In the genomic region with DNA sequence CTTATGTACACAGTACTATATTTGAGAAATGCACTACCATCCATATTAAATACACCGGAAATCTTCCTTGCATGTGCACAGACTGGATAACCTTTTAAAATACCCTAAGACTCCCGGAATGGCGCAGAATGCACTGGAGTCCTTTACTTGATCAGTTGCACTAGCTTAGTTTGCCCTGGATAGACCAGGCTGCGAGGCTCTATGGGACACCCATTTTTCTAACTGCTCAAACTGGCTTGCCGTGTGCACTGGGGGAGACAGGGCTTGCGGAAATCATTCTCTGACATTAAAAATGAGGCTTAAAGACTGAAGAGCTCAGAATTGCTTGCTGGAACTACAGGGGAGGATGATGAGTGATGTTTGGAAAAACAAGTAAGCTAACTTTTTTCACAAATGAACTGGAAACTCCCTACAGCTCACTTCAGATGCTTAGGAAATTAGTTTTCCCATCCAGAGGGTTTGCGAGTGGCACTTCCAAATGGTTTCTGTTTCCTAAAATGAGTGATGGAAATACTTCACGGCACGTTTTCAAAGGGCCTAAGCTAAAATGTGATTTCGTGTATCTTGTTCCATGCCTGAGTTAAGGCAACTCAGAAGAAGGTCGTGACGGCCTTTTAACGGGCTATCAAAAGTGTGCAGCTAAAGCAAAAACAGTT, we compare ENCODE assay signal across 11 cellular contexts. TPM values are rescaled to one million over a fixed set of nuclear protein-coding genes. Genes with fewer than 3 reads are reported as not detected.
DNase-seq lines count a peak whose midpoint lies in the region; ATAC-seq and TF ChIP-seq lines count a peak whose summit lies in the region.
"Had no signal": no experiment of that assay in that cellular context is flagged by ENCODE, and none has a peak within 500 bp of the region (broad histone marks: within the 10 kb centered on the region; RNA-seq: fewer than 3 reads in every experiment).

No MANE protein-coding gene starts in this region.

- TF ChIP-seq CTCF in Calu3 (IDR thresholded peaks at IDR 0.05; ENCODE audit: unreplicated experiment) (no peak), epithelial cell of esophagus (IDR thresholded peaks at IDR 0.05; ENCODE audit: insufficient read depth, low read depth, low read length, missing control alignments) (no peak), parathyroid adenoma (IDR thresholded peaks at IDR 0.05) (no peak)

- DNase-seq in Calu3 = no peak
- peak; percentile 35 for DNase-seq in epithelial cell of esophagus (ENCODE audit: low read depth)
- no peak for DNase-seq in effector CD4-positive, alpha-beta T cell
- DNase-seq in mesendoderm = no peak
- DNase-seq in NCI-H2107 (lab: John Stamatoyannopoulos, UW) = no peak
- DNase-seq: EL, NCI-H82, nucleus accumbens had no signal

- no peak overlapping the region for H3K18ac ChIP-seq in mesendoderm (ENCODE audit: low read length)

- no peak overlapping the region for H2AK5ac ChIP-seq in mesendoderm (ENCODE audit: low read length)

- H3K27me3 ChIP-seq in parathyroid adenoma (ENCODE audit: control insufficient read depth, insufficient read depth, low read length) (no peaks in the 10 kb centered on the region), mesendoderm (ENCODE audit: insufficient read depth, low read length, poor library complexity) (no peaks in the 10 kb centered on the region)

- no peak overlapping the region for H4K5ac ChIP-seq in mesendoderm (ENCODE audit: low read length)

- H3K4me3 Mint-ChIP-seq in Calu3 (ENCODE audit: low read depth, unreplicated experiment) = peak overlapping the region; percentile 86
- peak overlapping the region; percentile 95 for H3K4me3 Mint-ChIP-seq in T-helper 1 cell treated with Interleukin-12 subunit alpha and Interleukin-12 subunit beta and Interleukin-4 antibody, amounts not matched to agents 30 μg/mL and 1 μg/mL, for 36 hours

- H3K9ac ChIP-seq in parathyroid adenoma (no peak overlapping the region), mesendoderm (ENCODE audit: low read length) (no peak overlapping the region)

- H3K79me2 ChIP-seq in parathyroid adenoma (peaks cover 57% of the 10 kb centered on the region), mesendoderm (ENCODE audit: control insufficient read depth, insufficient read depth, low read length) (peaks cover 66% of the 10 kb centered on the region)

- H3K23ac ChIP-seq in mesendoderm (ENCODE audit: low read length) = no peak overlapping the region

- H3K36me3 Mint-ChIP-seq in Calu3 (ENCODE audit: insufficient read depth, unreplicated experiment) = peaks cover 56% of the 10 kb centered on the region
- H3K36me3 Mint-ChIP-seq in T-helper 1 cell treated with Interleukin-12 subunit alpha and Interleukin-12 subunit beta and Interleukin-4 antibody, amounts not matched to agents 30 μg/mL and 1 μg/mL, for 36 hours (ENCODE audit: low read depth) = peaks cover 47% of the 10 kb centered on the region

- BruUV-seq in Calu3 (replicated peaks; lab: Mats Ljungman, UMichigan) = no TSS peak

- H3K9me3 ChIP-seq in parathyroid adenoma (ENCODE audit: control insufficient read depth, low read length) = no peaks in the 10 kb centered on the region

- H2BK120ac ChIP-seq in mesendoderm (ENCODE audit: low read depth, low read length) = no peak overlapping the region

- no peak overlapping the region for H2BK15ac ChIP-seq in mesendoderm (replicated peaks; ENCODE audit: low read depth)

- peaks cover 54% of the 10 kb centered on the region for H3K4me1 Mint-ChIP-seq in Calu3 (ENCODE audit: low read depth, unreplicated experiment)
- H3K4me1 Mint-ChIP-seq in T-helper 1 cell treated with Interleukin-12 subunit alpha and Interleukin-12 subunit beta and Interleukin-4 antibody, amounts not matched to agents 30 μg/mL and 1 μg/mL, for 36 hours (ENCODE audit: low read depth) = peaks cover 70% of the 10 kb centered on the region

- H3K79me1 ChIP-seq in mesendoderm (ENCODE audit: low read length) = peaks cover 36% of the 10 kb centered on the region

- H2BK5ac ChIP-seq in mesendoderm (ENCODE audit: low read length) = no peak overlapping the region

- no peaks in the 10 kb centered on the region for H3K9me3 Mint-ChIP-seq in Calu3 (ENCODE audit: low read depth, unreplicated experiment)
- H3K9me3 Mint-ChIP-seq in T-helper 1 cell treated with Interleukin-12 subunit alpha and Interleukin-12 subunit beta and Interleukin-4 antibody, amounts not matched to agents 30 μg/mL and 1 μg/mL, for 36 hours = no peaks in the 10 kb centered on the region

- ATAC-seq in GM21367 (IDR thresholded peaks at IDR 0.05; ENCODE audit: unreplicated experiment) = no peak

- peaks cover 13% of the 10 kb centered on the region for H3K4me1 ChIP-seq in parathyroid adenoma
- H3K4me1 ChIP-seq in mesendoderm (ENCODE audit: control insufficient read depth, low read depth, low read length) = peaks cover 10% of the 10 kb centered on the region

- CTCF ChIA-PET in Calu3 (lab: Charles Lee) = interaction anchor here (0.6 to 1.4 kb wide), 4 partner anchors 10 to 272 kb away, joined by 3 to 4 read pairs (median 3); no protein-coding TSS in a partner anchor

- H3K27me3 Mint-ChIP-seq in Calu3 (ENCODE audit: unreplicated experiment) = no peaks in the 10 kb centered on the region
- H3K27me3 Mint-ChIP-seq in T-helper 1 cell treated with Interleukin-12 subunit alpha and Interleukin-12 subunit beta and Interleukin-4 antibody, amounts not matched to agents 30 μg/mL and 1 μg/mL, for 36 hours (ENCODE audit: low read depth) = no peaks in the 10 kb centered on the region

- H4K8ac ChIP-seq in mesendoderm (ENCODE audit: low read depth, low read length) = no peak overlapping the region

- H2AFZ ChIP-seq in parathyroid adenoma = no peak overlapping the region

- H3K4me2 ChIP-seq in parathyroid adenoma (ENCODE audit: low read length) (no peak overlapping the region), mesendoderm (ENCODE audit: low read length) (no peak overlapping the region)

- no peak overlapping the region for H3K4ac ChIP-seq in mesendoderm (ENCODE audit: low read depth, low read length)

- H3K36me3 ChIP-seq in parathyroid adenoma (ENCODE audit: control insufficient read depth, insufficient read depth, low read length) (no peaks in the 10 kb centered on the region), mesendoderm (ENCODE audit: control insufficient read depth, insufficient read depth, low read length) (no peaks in the 10 kb centered on the region)

- WGBS in mesendoderm (ENCODE audit: extremely low coverage, insufficient coverage, low lambda C conversion rate) = no CpG with 5 or more reads among the region's 13 CpGs

- no peak overlapping the region for H3K27ac ChIP-seq in parathyroid adenoma
- H3K27ac ChIP-seq in mesendoderm (ENCODE audit: low read depth, low read length) = no peak overlapping the region

- intact Hi-C loops in Calu3 (cut with micrococcal nuclease; ENCODE audit: unreplicated experiment) = loop anchor here (2.0 to 10.0 kb wide), 4 partner anchors 135 to 340 kb away; no protein-coding TSS in a partner anchor

- H3K4me3 ChIP-seq in epithelial cell of esophagus (ENCODE audit: low read length) (peak overlapping the region; percentile 3), parathyroid adenoma (ENCODE audit: low read depth, low read length) (peak overlapping the region; percentile 13), mesendoderm (ENCODE audit: low read length) (no peak overlapping the region)

- H3K56ac ChIP-seq in mesendoderm (ENCODE audit: low read length) = no peak overlapping the region

- H3K27ac Mint-ChIP-seq in Calu3 (ENCODE audit: unreplicated experiment) = peak overlapping the region; percentile 94
- H3K27ac Mint-ChIP-seq in T-helper 1 cell treated with Interleukin-12 subunit alpha and Interleukin-12 subunit beta and Interleukin-4 antibody, amounts not matched to agents 30 μg/mL and 1 μg/mL, for 36 hours = peak overlapping the region; percentile 95

RNA-seq across cellular contexts. Expression of gene NCK2, which starts 2.7 kb away (rescaled TPM):
- total RNA-seq in Calu3 (2022) = 88.6 and 96.9 TPM in 2 replicates
- polyA plus RNA-seq in mesendoderm (2013, experiment 1 of 2) = 76.8 TPM
- polyA plus RNA-seq in mesendoderm (2013, experiment 2 of 2) = 75.2 TPM
